ENCODE assay signal across 18 cellular contexts in genomic region chr12:126811401-126811800, GRCh38.
"Had no signal": no experiment of that assay in that cellular context is flagged by ENCODE, and none has a peak within 500 bp of the region (broad histone marks: within the 10 kb centered on the region; RNA-seq: fewer than 3 reads in every experiment).

No MANE protein-coding gene starts in this region.

- DNase-seq: activated CD4-positive, alpha-beta T cell treated with anti-CD3 and anti-CD28 coated beads for 1 hour; activated CD4-positive, alpha-beta T cell treated with anti-CD3 and anti-CD28 coated beads, Interleukin-2, amount 50 U/mL, for 48 hours; activated naive CD4-positive, alpha-beta T cell treated with anti-CD3 and anti-CD28 coated beads for 36 hours; activated naive CD8-positive, alpha-beta T cell treated with anti-CD3 and anti-CD28 coated beads, Interleukin-2, amount 50 U/mL, for 24 hours; activated T-cell treated with anti-CD3 and anti-CD28 coated beads, Interleukin-2, amount 50 U/mL, for 1 hour; aorta; effector memory CD8-positive, alpha-beta T cell; heart left ventricle; left colon; mammary epithelial cell; naive thymus-derived CD4-positive, alpha-beta T cell; T1000; trophoblast cell had no signal

- H3K27me3 ChIP-seq: breast epithelium, right atrium auricular region, suprapubic skin had no signal

- H3K36me3 ChIP-seq: breast epithelium, heart left ventricle, right atrium auricular region, suprapubic skin had no signal

- H3K4me2 ChIP-seq: smooth muscle cell had no signal

- H3K4me3 ChIP-seq: breast epithelium, heart left ventricle, right atrium auricular region, smooth muscle cell, suprapubic skin had no signal

- ATAC-seq: activated naive CD8-positive, alpha-beta T cell treated with anti-CD3 and anti-CD28 coated beads, Interleukin-2, amount 50 U/mL, for 24 hours; effector memory CD8-positive, alpha-beta T cell; heart left ventricle; left colon; naive thymus-derived CD4-positive, alpha-beta T cell had no signal

- H3K9me3 ChIP-seq: breast epithelium, heart left ventricle, right atrium auricular region, suprapubic skin had no signal

- H3K27ac ChIP-seq: breast epithelium, epithelial cell of prostate, heart left ventricle, right atrium auricular region, suprapubic skin had no signal

- H3K4me1 ChIP-seq: breast epithelium, heart left ventricle, right atrium auricular region, suprapubic skin had no signal
